Comparison of ENCODE assay signal across 24 cellular contexts in genomic region chr21:14290584-14290983, GRCh38.
"Had no signal": no experiment of that assay in that cellular context is flagged by ENCODE, and none has a peak within 500 bp of the region (broad histone marks: within the 10 kb centered on the region; RNA-seq: fewer than 3 reads in every experiment).

No MANE protein-coding gene starts in this region.

- ATAC-seq: foreskin keratinocyte, gastroesophageal sphincter, heart left ventricle, left cardiac atrium, left lung, left ventricle myocardium superior, lower lobe of right lung, mucosa of descending colon had no signal

- H3K9me3 ChIP-seq: colonic mucosa, esophagus muscularis mucosa, gastroesophageal sphincter, heart left ventricle, left lung, lower lobe of right lung, mucosa of descending colon had no signal

- H3K27ac ChIP-seq: colonic mucosa, dorsolateral prefrontal cortex, epithelial cell of prostate, esophagus muscularis mucosa, foreskin keratinocyte, gastroesophageal sphincter, heart left ventricle, hepatocyte, left lung, lower lobe of right lung had no signal

- DNase-seq: colonic mucosa; dermis blood vessel endothelial cell; dorsolateral prefrontal cortex; effector CD4-positive, alpha-beta T cell; effector memory CD4-positive, alpha-beta T cell; foreskin keratinocyte; heart left ventricle; hypothalamus; left cardiac atrium; left lung; left ventricle myocardium superior; lower lobe of right lung; mesenchymal stem cell; mucosa of descending colon; naive B cell had no signal

- H3K27me3 ChIP-seq: colonic mucosa, dorsolateral prefrontal cortex, esophagus muscularis mucosa, foreskin keratinocyte, gastroesophageal sphincter, heart left ventricle, hepatocyte, left lung had no signal

- H3K36me3 Mint-ChIP-seq: mesothelial cell of epicardium, naive B cell had no signal

- H3K4me1 ChIP-seq: colonic mucosa, esophagus muscularis mucosa, foreskin keratinocyte, gastroesophageal sphincter, heart left ventricle, left lung, lower lobe of right lung had no signal

- H3K4me1 Mint-ChIP-seq: mesothelial cell of epicardium, naive B cell had no signal

- FAIRE-seq: endothelial cell of umbilical vein, frontal cortex, islet of Langerhans, keratinocyte had no signal

- H3K4me3 Mint-ChIP-seq: mesothelial cell of epicardium, naive B cell had no signal

- H3K36me3 ChIP-seq: colonic mucosa, esophagus muscularis mucosa, gastroesophageal sphincter, heart left ventricle, left lung, lower lobe of right lung had no signal

- H3K27ac Mint-ChIP-seq: mesothelial cell of epicardium, naive B cell had no signal

- H3K4me3 ChIP-seq: colonic mucosa, dorsolateral prefrontal cortex, esophagus muscularis mucosa, gastroesophageal sphincter, heart left ventricle, hepatocyte, left lung, lower lobe of right lung, mucosa of descending colon had no signal
